Comparison of ENCODE assay signal across 1 cellular context in the genomic region with DNA sequence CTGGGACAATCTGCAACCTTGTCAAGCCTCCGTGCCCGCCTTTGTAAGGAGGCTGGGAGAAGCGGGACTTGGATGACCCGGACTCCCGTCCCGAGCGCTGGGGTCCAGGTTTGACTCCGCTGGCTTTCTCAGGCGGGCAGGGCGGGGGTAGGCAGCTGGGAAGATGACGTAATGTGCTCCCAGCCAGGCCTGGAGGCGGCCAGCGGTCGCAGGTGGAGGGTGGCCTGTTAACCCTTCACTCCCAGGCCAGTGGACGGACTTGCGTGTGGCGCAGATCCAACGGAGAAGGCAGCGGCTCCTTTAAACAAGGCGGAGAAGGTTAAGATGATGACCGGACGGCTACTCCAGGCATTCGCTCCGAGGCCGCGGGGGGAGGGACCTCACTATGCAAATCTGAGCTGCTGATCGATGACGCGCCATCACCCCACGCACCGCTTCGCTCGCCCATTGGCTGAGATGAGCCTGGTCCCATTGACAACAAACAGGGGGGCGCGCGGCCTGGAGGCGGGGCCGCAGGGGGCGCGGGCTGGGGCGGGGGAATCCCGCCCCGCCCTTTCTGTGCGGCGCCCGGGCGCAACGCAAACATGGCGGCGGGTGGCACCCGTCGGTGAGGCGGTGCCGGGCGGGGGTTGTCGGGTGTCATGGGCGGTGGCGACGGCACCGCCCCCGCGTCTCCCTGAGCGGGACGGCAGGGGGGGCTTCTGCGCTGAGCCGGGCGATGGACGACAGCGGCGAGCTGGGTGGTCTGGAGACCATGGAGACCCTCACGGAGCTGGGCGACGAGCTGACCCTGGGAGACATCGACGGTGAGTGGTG.
A peak's percentile ranks its signal among the peaks of the same experiment; 100 is the strongest.
TF ChIP-seq lines count a peak whose summit lies in the region.

A gene (plus strand): TSS at position 553 of the 816 bp plus-strand sequence. CDS start 166 bp downstream, at position 719.

TF ChIP-seq in HepG2, 621 proteins besides CTCF, POLR2A, EP300 and RAD21 (continued from another document and continues in another):
- TF ChIP-seq ZNF552 (CRISPR knock-in tag; IDR thresholded peaks at IDR 0.05; ENCODE audit: borderline replicate concordance) (0 out of 2 replicates have a peak, but pooled peaks have one; percentile 72), TOPORS (CRISPR knock-in tag; IDR thresholded peaks at IDR 0.05) (peak; percentile 79), ZNF550 (CRISPR knock-in tag; IDR thresholded peaks at IDR 0.05; ENCODE audit: borderline replicate concordance) (no peak), ZNF557 (CRISPR knock-in tag; IDR thresholded peaks at IDR 0.05) (0 out of 2 replicates have a peak, but pooled peaks have one; percentile 27), KMT2B (CRISPR knock-in tag; IDR thresholded peaks at IDR 0.05) (peak; percentile 65; the same call in 1 of the 2 replicates), CREM (IDR thresholded peaks at IDR 0.05) (peak; percentile 90), CREM (CRISPR knock-in tag; IDR thresholded peaks at IDR 0.05) (no peak), NFRKB (IDR thresholded peaks at IDR 0.05) (no peak), ZNF207 (IDR thresholded peaks at IDR 0.05; ENCODE audit: borderline replicate concordance) (no peak), ZNF879 (CRISPR knock-in tag; IDR thresholded peaks at IDR 0.05) (peak; percentile 82; the same call in 1 of the 2 replicates), KAT8 (CRISPR knock-in tag; IDR thresholded peaks at IDR 0.05) (peak; percentile 53; the same call in 1 of the 2 replicates), ZSCAN9 (CRISPR knock-in tag; IDR thresholded peaks at IDR 0.05; ENCODE audit: borderline replicate concordance) (peak; percentile 41), MED8 (CRISPR knock-in tag; IDR thresholded peaks at IDR 0.05; ENCODE audit: insufficient replicate concordance) (no peak), THAP11 (CRISPR knock-in tag; IDR thresholded peaks at IDR 0.05) (peak; percentile 74), SOX6 (IDR thresholded peaks at IDR 0.05) (no peak), SOX6 (CRISPR knock-in tag; IDR thresholded peaks at IDR 0.05) (peak; percentile 79), SOX5 (CRISPR knock-in tag; IDR thresholded peaks at IDR 0.05; ENCODE audit: borderline replicate concordance) (peak; percentile 20; the same call in 1 of the 2 replicates), EED (CRISPR knock-in tag; IDR thresholded peaks at IDR 0.05) (peak; percentile 58; the same call in 1 of the 2 replicates)
- TF ChIP-seq, protein P1, sequence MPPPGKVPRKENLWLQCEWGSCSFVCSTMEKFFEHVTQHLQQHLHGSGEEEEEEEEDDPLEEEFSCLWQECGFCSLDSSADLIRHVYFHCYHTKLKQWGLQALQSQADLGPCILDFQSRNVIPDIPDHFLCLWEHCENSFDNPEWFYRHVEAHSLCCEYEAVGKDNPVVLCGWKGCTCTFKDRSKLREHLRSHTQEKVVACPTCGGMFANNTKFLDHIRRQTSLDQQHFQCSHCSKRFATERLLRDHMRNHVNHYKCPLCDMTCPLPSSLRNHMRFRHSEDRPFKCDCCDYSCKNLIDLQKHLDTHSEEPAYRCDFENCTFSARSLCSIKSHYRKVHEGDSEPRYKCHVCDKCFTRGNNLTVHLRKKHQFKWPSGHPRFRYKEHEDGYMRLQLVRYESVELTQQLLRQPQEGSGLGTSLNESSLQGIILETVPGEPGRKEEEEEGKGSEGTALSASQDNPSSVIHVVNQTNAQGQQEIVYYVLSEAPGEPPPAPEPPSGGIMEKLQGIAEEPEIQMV (CRISPR knock-in tag; IDR thresholded peaks at IDR 0.05; ENCODE audit: low read depth) = no peak
- TF ChIP-seq, protein P2, sequence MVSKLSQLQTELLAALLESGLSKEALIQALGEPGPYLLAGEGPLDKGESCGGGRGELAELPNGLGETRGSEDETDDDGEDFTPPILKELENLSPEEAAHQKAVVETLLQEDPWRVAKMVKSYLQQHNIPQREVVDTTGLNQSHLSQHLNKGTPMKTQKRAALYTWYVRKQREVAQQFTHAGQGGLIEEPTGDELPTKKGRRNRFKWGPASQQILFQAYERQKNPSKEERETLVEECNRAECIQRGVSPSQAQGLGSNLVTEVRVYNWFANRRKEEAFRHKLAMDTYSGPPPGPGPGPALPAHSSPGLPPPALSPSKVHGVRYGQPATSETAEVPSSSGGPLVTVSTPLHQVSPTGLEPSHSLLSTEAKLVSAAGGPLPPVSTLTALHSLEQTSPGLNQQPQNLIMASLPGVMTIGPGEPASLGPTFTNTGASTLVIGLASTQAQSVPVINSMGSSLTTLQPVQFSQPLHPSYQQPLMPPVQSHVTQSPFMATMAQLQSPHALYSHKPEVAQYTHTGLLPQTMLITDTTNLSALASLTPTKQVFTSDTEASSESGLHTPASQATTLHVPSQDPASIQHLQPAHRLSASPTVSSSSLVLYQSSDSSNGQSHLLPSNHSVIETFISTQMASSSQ (IDR thresholded peaks at IDR 0.05; ENCODE audit: low read depth) = peak; percentile 31; the same call in 1 of the 2 replicates
- TF ChIP-seq, protein P2 (CRISPR knock-in tag; IDR thresholded peaks at IDR 0.05; ENCODE audit: borderline replicate concordance) = peak; percentile 85; the same call in 1 of the 2 replicates
- TF ChIP-seq, protein P3, sequence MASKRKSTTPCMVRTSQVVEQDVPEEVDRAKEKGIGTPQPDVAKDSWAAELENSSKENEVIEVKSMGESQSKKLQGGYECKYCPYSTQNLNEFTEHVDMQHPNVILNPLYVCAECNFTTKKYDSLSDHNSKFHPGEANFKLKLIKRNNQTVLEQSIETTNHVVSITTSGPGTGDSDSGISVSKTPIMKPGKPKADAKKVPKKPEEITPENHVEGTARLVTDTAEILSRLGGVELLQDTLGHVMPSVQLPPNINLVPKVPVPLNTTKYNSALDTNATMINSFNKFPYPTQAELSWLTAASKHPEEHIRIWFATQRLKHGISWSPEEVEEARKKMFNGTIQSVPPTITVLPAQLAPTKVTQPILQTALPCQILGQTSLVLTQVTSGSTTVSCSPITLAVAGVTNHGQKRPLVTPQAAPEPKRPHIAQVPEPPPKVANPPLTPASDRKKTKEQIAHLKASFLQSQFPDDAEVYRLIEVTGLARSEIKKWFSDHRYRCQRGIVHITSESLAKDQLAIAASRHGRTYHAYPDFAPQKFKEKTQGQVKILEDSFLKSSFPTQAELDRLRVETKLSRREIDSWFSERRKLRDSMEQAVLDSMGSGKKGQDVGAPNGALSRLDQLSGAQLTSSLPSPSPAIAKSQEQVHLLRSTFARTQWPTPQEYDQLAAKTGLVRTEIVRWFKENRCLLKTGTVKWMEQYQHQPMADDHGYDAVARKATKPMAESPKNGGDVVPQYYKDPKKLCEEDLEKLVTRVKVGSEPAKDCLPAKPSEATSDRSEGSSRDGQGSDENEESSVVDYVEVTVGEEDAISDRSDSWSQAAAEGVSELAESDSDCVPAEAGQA (IDR thresholded peaks at IDR 0.05; ENCODE audit: low read depth) = no peak; the same call in 1 of the 2 replicates
- TF ChIP-seq, protein P3 (CRISPR knock-in tag; IDR thresholded peaks at IDR 0.05; ENCODE audit: borderline replicate concordance) = no peak
- TF ChIP-seq, protein P4, sequence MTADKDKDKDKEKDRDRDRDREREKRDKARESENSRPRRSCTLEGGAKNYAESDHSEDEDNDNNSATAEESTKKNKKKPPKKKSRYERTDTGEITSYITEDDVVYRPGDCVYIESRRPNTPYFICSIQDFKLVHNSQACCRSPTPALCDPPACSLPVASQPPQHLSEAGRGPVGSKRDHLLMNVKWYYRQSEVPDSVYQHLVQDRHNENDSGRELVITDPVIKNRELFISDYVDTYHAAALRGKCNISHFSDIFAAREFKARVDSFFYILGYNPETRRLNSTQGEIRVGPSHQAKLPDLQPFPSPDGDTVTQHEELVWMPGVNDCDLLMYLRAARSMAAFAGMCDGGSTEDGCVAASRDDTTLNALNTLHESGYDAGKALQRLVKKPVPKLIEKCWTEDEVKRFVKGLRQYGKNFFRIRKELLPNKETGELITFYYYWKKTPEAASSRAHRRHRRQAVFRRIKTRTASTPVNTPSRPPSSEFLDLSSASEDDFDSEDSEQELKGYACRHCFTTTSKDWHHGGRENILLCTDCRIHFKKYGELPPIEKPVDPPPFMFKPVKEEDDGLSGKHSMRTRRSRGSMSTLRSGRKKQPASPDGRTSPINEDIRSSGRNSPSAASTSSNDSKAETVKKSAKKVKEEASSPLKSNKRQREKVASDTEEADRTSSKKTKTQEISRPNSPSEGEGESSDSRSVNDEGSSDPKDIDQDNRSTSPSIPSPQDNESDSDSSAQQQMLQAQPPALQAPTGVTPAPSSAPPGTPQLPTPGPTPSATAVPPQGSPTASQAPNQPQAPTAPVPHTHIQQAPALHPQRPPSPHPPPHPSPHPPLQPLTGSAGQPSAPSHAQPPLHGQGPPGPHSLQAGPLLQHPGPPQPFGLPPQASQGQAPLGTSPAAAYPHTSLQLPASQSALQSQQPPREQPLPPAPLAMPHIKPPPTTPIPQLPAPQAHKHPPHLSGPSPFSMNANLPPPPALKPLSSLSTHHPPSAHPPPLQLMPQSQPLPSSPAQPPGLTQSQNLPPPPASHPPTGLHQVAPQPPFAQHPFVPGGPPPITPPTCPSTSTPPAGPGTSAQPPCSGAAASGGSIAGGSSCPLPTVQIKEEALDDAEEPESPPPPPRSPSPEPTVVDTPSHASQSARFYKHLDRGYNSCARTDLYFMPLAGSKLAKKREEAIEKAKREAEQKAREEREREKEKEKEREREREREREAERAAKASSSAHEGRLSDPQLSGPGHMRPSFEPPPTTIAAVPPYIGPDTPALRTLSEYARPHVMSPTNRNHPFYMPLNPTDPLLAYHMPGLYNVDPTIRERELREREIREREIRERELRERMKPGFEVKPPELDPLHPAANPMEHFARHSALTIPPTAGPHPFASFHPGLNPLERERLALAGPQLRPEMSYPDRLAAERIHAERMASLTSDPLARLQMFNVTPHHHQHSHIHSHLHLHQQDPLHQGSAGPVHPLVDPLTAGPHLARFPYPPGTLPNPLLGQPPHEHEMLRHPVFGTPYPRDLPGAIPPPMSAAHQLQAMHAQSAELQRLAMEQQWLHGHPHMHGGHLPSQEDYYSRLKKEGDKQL (CRISPR knock-in tag; IDR thresholded peaks at IDR 0.05; ENCODE audit: low read depth) = no peak
- TF ChIP-seq, protein P5, sequence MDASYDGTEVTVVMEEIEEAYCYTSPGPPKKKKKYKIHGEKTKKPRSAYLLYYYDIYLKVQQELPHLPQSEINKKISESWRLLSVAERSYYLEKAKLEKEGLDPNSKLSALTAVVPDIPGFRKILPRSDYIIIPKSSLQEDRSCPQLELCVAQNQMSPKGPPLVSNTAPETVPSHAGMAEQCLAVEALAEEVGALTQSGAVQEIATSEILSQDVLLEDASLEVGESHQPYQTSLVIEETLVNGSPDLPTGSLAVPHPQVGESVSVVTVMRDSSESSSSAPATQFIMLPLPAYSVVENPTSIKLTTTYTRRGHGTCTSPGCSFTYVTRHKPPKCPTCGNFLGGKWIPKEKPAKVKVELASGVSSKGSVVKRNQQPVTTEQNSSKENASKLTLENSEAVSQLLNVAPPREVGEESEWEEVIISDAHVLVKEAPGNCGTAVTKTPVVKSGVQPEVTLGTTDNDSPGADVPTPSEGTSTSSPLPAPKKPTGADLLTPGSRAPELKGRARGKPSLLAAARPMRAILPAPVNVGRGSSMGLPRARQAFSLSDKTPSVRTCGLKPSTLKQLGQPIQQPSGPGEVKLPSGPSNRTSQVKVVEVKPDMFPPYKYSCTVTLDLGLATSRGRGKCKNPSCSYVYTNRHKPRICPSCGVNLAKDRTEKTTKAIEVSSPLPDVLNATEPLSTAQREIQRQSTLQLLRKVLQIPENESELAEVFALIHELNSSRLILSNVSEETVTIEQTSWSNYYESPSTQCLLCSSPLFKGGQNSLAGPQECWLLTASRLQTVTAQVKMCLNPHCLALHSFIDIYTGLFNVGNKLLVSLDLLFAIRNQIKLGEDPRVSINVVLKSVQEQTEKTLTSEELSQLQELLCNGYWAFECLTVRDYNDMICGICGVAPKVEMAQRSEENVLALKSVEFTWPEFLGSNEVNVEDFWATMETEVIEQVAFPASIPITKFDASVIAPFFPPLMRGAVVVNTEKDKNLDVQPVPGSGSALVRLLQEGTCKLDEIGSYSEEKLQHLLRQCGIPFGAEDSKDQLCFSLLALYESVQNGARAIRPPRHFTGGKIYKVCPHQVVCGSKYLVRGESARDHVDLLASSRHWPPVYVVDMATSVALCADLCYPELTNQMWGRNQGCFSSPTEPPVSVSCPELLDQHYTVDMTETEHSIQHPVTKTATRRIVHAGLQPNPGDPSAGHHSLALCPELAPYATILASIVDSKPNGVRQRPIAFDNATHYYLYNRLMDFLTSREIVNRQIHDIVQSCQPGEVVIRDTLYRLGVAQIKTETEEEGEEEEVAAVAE (CRISPR knock-in tag; IDR thresholded peaks at IDR 0.05; ENCODE audit: borderline replicate concordance) = peak; percentile 28; the same call in 1 of the 2 replicates
- TF ChIP-seq, protein P6, sequence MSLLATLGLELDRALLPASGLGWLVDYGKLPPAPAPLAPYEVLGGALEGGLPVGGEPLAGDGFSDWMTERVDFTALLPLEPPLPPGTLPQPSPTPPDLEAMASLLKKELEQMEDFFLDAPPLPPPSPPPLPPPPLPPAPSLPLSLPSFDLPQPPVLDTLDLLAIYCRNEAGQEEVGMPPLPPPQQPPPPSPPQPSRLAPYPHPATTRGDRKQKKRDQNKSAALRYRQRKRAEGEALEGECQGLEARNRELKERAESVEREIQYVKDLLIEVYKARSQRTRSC (CRISPR knock-in tag; IDR thresholded peaks at IDR 0.05; ENCODE audit: low read depth) = no peak
